In genomic region chr5:160021818-160022446, GRCh38 we compare ENCODE assay signal across 8 cellular contexts. TPM values are rescaled to one million over a fixed set of nuclear protein-coding genes. Genes with fewer than 3 reads are reported as not detected.
DNase-seq lines count a peak whose midpoint lies in the region; ATAC-seq, FAIRE-seq and TF ChIP-seq lines count a peak whose summit lies in the region.

No MANE protein-coding gene starts in this region.

- ATAC-seq in GM21737 (IDR thresholded peaks at IDR 0.05; ENCODE audit: unreplicated experiment) (peak; percentile 90), omental fat pad (ENCODE audit: low FRiP score) (peak; percentile 87), GM21717 (IDR thresholded peaks at IDR 0.05; ENCODE audit: unreplicated experiment) (no peak)

- H3K79me2 ChIP-seq in OCI-LY3 (ENCODE audit: low read length): 0 out of 2 replicates have a peak, but pooled peaks cover 3% of the 10 kb centered on the region

- no peaks in the 10 kb centered on the region for H3K4me1 ChIP-seq in OCI-LY3 (ENCODE audit: low read length)

- H3K4me2 ChIP-seq in OCI-LY3 (ENCODE audit: low read length): no peak overlapping the region

- H2AFZ ChIP-seq in OCI-LY3 (ENCODE audit: low read depth, low read length): no peak overlapping the region

- no peaks in the 10 kb centered on the region for H3K9me3 ChIP-seq in OCI-LY3 (ENCODE audit: insufficient read depth, low read length)

- peak; percentile 63 for TF ChIP-seq CTCF in OCI-LY3 (IDR thresholded peaks at IDR 0.05; ENCODE audit: low read depth, low read length)
- TF ChIP-seq CTCF in omental fat pad (IDR thresholded peaks at IDR 0.05): peak in 2 of 3 donors; percentile 59 to 68

- DNase-seq in activated T-helper 1 cell treated with Interleukin-2 at 50 U/mL for 16 hours (ENCODE audit: low read depth) (peak; percentile 17), fibroblast of the conjunctiva (ENCODE audit: low read depth) (peak; percentile 58), omental fat pad (ENCODE audit: low spot score) (no peak)

- no peaks in the 10 kb centered on the region for H3K27me3 ChIP-seq in OCI-LY3 (ENCODE audit: low read depth, low read length)

- TF ChIP-seq EP300 in Ishikawa (IDR thresholded peaks at IDR 0.05; ENCODE audit: borderline replicate concordance): no peak

- H3K4me3 ChIP-seq in OCI-LY3 (ENCODE audit: low read length): no peak overlapping the region

- H3K9ac ChIP-seq in OCI-LY3 (ENCODE audit: low read length): no peak overlapping the region

- peaks cover 16% of the 10 kb centered on the region for H3K36me3 ChIP-seq in OCI-LY3 (replicated peaks; ENCODE audit: low read depth, low read length)

- TF ChIP-seq RAD21 in Ishikawa (IDR thresholded peaks at IDR 0.05; ENCODE audit: low read depth): peak; percentile 63

- H4K20me1 ChIP-seq in OCI-LY3 (ENCODE audit: insufficient read depth, low read length): no peaks in the 10 kb centered on the region

- peak; percentile 94 for FAIRE-seq in G401.6 (lab: Jason Lieb, UNC)

- H3K27ac ChIP-seq in OCI-LY3 (ENCODE audit: low read length): no peak overlapping the region

TF ChIP-seq in Ishikawa, 13 proteins besides CTCF, POLR2A, EP300 and RAD21:
- no peak for TF ChIP-seq USF1 (IDR thresholded peaks at IDR 0.05)
- no peak for TF ChIP-seq EGR1 (IDR thresholded peaks at IDR 0.05)
- TF ChIP-seq CREB1 (IDR thresholded peaks at IDR 0.05; ENCODE audit: low read depth): no peak
- no peak for TF ChIP-seq NFIC (IDR thresholded peaks at IDR 0.05)
- no peak for TF ChIP-seq CEBPB (IDR thresholded peaks at IDR 0.05)
- TF ChIP-seq TCF12 (IDR thresholded peaks at IDR 0.05; ENCODE audit: low read depth): no peak
- no peak for TF ChIP-seq REST (IDR thresholded peaks at IDR 0.05; ENCODE audit: low read depth)

RNA-seq across cellular contexts. Expression of gene TTC1, which starts 13.0 kb away (rescaled TPM):
- 10 to 100 TPM; 27.3 to 36.4 (median 27.8) TPM for total RNA-seq in omental fat pad
